Comparison of ENCODE assay signal across 1 cellular context in the genomic region with DNA sequence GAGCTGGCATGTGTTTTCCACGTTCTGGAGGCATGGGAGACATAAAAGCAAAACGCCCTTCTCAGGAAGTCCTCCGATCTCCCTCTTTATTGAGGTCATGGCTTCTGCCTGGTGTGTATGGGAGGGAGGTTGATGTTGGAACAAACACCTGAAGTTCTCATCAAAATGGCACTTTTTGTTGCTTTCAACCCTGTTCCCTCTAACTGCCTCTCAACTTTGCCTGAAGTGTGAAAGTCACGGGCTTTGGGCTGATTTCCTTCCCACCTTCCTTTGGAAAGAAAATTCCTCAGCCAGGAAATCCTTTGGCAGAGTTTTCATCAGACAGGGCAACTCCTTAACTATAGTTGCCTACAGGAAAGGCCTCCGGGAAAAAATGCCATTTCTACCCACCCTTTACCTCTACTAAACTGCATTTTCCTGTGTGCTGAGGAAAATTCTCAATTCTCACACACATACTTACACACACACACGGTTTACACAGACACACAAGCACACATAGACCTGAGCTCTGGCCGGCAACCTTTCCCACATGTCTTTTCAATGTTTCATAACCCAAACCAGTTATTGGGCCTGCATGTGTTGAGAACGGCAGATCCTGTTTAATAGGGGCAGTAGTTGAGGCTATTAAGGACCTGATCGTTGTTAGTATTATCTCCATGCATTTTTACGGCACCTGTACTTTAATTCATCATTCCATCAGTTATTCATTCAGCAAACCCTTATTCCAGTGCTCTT.
TF ChIP-seq lines count a peak whose summit lies in the region.

No MANE protein-coding gene starts in this region.

TF ChIP-seq in liver, 16 proteins besides CTCF, POLR2A, EP300 and RAD21 (continued from another document):
- TF ChIP-seq, protein P1, sequence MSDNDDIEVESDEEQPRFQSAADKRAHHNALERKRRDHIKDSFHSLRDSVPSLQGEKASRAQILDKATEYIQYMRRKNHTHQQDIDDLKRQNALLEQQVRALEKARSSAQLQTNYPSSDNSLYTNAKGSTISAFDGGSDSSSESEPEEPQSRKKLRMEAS (IDR thresholded peaks at IDR 0.05), result no peak
- no peak for TF ChIP-seq TAF1 (conservative IDR thresholded peaks at IDR 0.05)
- no peak for TF ChIP-seq SP1 (IDR thresholded peaks at IDR 0.05)
- TF ChIP-seq GABPA (IDR thresholded peaks at IDR 0.05 in 1 of 2, conservative IDR thresholded peaks at IDR 0.05 in 1 of 2), result no peak
- no peak for TF ChIP-seq HNF4A (conservative IDR thresholded peaks at IDR 0.05)
- no peak for TF ChIP-seq JUND (IDR thresholded peaks at IDR 0.05)
- TF ChIP-seq EGR1 (IDR thresholded peaks at IDR 0.05; ENCODE audit: low read depth in 2 of 2), result no peak
- TF ChIP-seq, protein P2, sequence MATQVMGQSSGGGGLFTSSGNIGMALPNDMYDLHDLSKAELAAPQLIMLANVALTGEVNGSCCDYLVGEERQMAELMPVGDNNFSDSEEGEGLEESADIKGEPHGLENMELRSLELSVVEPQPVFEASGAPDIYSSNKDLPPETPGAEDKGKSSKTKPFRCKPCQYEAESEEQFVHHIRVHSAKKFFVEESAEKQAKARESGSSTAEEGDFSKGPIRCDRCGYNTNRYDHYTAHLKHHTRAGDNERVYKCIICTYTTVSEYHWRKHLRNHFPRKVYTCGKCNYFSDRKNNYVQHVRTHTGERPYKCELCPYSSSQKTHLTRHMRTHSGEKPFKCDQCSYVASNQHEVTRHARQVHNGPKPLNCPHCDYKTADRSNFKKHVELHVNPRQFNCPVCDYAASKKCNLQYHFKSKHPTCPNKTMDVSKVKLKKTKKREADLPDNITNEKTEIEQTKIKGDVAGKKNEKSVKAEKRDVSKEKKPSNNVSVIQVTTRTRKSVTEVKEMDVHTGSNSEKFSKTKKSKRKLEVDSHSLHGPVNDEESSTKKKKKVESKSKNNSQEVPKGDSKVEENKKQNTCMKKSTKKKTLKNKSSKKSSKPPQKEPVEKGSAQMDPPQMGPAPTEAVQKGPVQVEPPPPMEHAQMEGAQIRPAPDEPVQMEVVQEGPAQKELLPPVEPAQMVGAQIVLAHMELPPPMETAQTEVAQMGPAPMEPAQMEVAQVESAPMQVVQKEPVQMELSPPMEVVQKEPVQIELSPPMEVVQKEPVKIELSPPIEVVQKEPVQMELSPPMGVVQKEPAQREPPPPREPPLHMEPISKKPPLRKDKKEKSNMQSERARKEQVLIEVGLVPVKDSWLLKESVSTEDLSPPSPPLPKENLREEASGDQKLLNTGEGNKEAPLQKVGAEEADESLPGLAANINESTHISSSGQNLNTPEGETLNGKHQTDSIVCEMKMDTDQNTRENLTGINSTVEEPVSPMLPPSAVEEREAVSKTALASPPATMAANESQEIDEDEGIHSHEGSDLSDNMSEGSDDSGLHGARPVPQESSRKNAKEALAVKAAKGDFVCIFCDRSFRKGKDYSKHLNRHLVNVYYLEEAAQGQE (IDR thresholded peaks at IDR 0.05), result no peak
- TF ChIP-seq HNF4G (IDR thresholded peaks at IDR 0.05), result no peak
- TF ChIP-seq, protein P3, sequence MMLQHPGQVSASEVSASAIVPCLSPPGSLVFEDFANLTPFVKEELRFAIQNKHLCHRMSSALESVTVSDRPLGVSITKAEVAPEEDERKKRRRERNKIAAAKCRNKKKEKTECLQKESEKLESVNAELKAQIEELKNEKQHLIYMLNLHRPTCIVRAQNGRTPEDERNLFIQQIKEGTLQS (IDR thresholded peaks at IDR 0.05), result no peak
- TF ChIP-seq YY1 (IDR thresholded peaks at IDR 0.05), result no peak
